ENCODE assay signal across 21 cellular contexts in genomic region chr9:120982851-120983250, GRCh38. TPM values are rescaled to one million over a fixed set of nuclear protein-coding genes. Genes with fewer than 3 reads are reported as not detected.
DNase-seq lines count a peak whose midpoint lies in the region; ATAC-seq and TF ChIP-seq lines count a peak whose summit lies in the region.
"Had no signal": no experiment of that assay in that cellular context is flagged by ENCODE, and none has a peak within 500 bp of the region (broad histone marks: within the 10 kb centered on the region; RNA-seq: fewer than 3 reads in every experiment).

No MANE protein-coding gene starts in this region.

- ATAC-seq in left lobe of liver = peak; percentile 41
- no peak for ATAC-seq in HG02623 (IDR thresholded peaks at IDR 0.05; ENCODE audit: unreplicated experiment)
- ATAC-seq in HG02981 (IDR thresholded peaks at IDR 0.05; ENCODE audit: unreplicated experiment) = no peak
- ATAC-seq: effector memory CD8-positive, alpha-beta T cell; stimulated activated memory B cell treated with anti-CD40 and anti-IgM and Interleukin-4, amounts not matched to agents 10 μg/mL and 1 μg/mL and 100 μg/mL, for 72 hours; WTC11 had no signal

- TF ChIP-seq CTCF in AG10803 (conservative IDR thresholded peaks at IDR 0.05; ENCODE audit: low read length) (no peak), HFF-Myc (IDR thresholded peaks at IDR 0.05; ENCODE audit: low read depth, low read length, missing control alignments) (no peak), cardiac fibroblast (IDR thresholded peaks at IDR 0.05; ENCODE audit: low read depth, low read length) (no peak)

- no peak overlapping the region for H3K4me3 ChIP-seq in AG10803 (ENCODE audit: low read length)
- H3K4me3 ChIP-seq in HFF-Myc (replicated peaks; ENCODE audit: low read depth, low read length) = no peak overlapping the region
- H3K4me3 ChIP-seq in cardiac fibroblast (replicated peaks in 1 of 2; ENCODE audit: low read depth in 2 of 2, low read length in 2 of 2) = no peak overlapping the region
- H3K4me3 ChIP-seq: esophagus squamous epithelium, suprapubic skin had no signal

- peak; percentile 67 for DNase-seq in AG10803 (ENCODE audit: low read depth)
- DNase-seq in HFF-Myc (ENCODE audit: extremely low read depth, low read depth) = peak; percentile 27
- peak; percentile 5 to 39 for DNase-seq in cardiac fibroblast (ENCODE audit: low read depth in 2 of 2)
- DNase-seq in left lobe of liver (ENCODE audit: low spot score) = no peak
- no peak for DNase-seq in activated gamma-delta T cell (lab: John Stamatoyannopoulos, UW)
- no peak for DNase-seq in pons (ENCODE audit: low spot score)
- DNase-seq: activated CD4-positive, alpha-beta T cell treated with anti-CD3 and anti-CD28 coated beads, Interleukin-2, amount 50 U/mL, for 48 hours; activated effector memory CD4-positive, alpha-beta T cell treated with Interleukin-2 at 50 U/mL for 16 hours; brain microvascular endothelial cell; DMS53; effector memory CD8-positive, alpha-beta T cell; esophagus squamous epithelium; immature natural killer cell; NCI-H2171; nephron progenitor cell; stimulated activated CD4-positive, alpha-beta T cell treated with anti-CD3 and anti-CD28 coated beads, Interleukin-1b, Interleukin-23, amount 100 ng/mL, for 48 hours had no signal

RNA-seq across cellular contexts. Expression of gene TRAF1, which starts 56.3 kb away (rescaled TPM):
- 3.0 TPM for total RNA-seq in left lobe of liver

Comparison
In these comparisons a context has a peak if more than half of its experiments do, and no peak if none do; other contexts are left out.
1. DNase-seq: peak in AG10803 (single experiment), HFF-Myc (single experiment) and cardiac fibroblast (2 of 2); none in left lobe of liver (single experiment), activated gamma-delta T cell (single experiment) and pons (single experiment).